Comparison of ENCODE assay signal across 8 cellular contexts in the genomic region with DNA sequence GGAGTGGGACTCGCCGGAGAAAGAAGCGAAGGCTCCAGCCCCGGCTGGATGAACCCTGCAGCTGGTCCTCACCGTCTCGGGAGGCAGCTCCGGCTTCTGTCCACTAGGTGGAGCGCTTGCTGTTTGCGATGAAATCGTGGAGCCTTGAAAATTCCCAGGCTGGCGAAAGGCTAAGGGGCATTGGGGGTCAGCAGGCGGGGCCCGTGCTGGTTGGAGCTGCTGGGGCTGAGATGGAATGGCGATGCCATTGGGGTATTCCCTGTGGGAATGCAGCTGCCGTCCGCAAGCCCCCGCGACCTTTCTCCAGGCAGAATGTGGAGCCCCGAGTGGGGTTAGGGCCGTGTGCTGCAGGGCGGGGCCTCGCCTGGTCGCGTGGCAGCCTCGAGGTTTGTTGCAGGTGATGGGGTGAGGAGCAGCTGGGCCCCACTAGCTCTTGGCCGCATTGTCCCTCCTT.
DNase-seq lines count a peak whose midpoint lies in the region; ATAC-seq, FAIRE-seq and TF ChIP-seq lines count a peak whose summit lies in the region.

No MANE protein-coding gene starts in this region.

- H3K9me3 ChIP-seq in pancreas: no peaks in the 10 kb centered on the region
- H3K9me3 ChIP-seq in tibial artery: no peaks in the 10 kb centered on the region

- H3K36me3 ChIP-seq in pancreas (no peaks in the 10 kb centered on the region), tibial artery (no peaks in the 10 kb centered on the region)

- H3K4me3 Mint-ChIP-seq in Calu3 (ENCODE audit: low read depth, unreplicated experiment): peak overlapping the region; percentile 29

- peaks cover 9% of the 10 kb centered on the region for H3K4me1 Mint-ChIP-seq in Calu3 (ENCODE audit: low read depth, unreplicated experiment)

- TF ChIP-seq CTCF in Calu3 (IDR thresholded peaks at IDR 0.05; ENCODE audit: unreplicated experiment) (peak; percentile 92), RWPE1 (conservative IDR thresholded peaks at IDR 0.05; ENCODE audit: low read depth) (peak; percentile 91), pancreas (IDR thresholded peaks at IDR 0.05) (peak; percentile 82 to 88 (median 86)), tibial artery (IDR thresholded peaks at IDR 0.05) (peak; percentile 73 to 87)

- ATAC-seq in pancreas: peak; percentile 59 to 92 (median 86)
- no peak for ATAC-seq in GM21576 (IDR thresholded peaks at IDR 0.05; ENCODE audit: unreplicated experiment)

- H3K27me3 ChIP-seq in pancreas: no peaks in the 10 kb centered on the region
- peaks cover 0 to 56% of the 10 kb centered on the region in 2 donors for H3K27me3 ChIP-seq in tibial artery

- CTCF ChIA-PET in Calu3 (lab: Charles Lee) (interaction anchor here (0.8 to 1.1 kb wide), 2 partner anchors 70 to 126 kb away, joined by 3 to 5 read pairs; no protein-coding TSS in a partner anchor), RWPE1 (lab: Yijun Ruan, JAX) (interaction anchor here (0.5 to 1.6 kb wide), 15 partner anchors 8 to 869 kb away, joined by 3 to 7 read pairs (median 3); no protein-coding TSS in a partner anchor)

- POLR2A ChIA-PET in RWPE1 (lab: Yijun Ruan, JAX; ENCODE audit: low non-redundant PET): no interaction called here

- FAIRE-seq in pancreas (lab: Jason Lieb, UNC): no peak

- H3K27ac ChIP-seq in RWPE1 (no peak overlapping the region), pancreas (no peak overlapping the region), tibial artery (no peak overlapping the region)

- WGBS in pancreas, 2 donors: 23 to 29% methylated on average over 26 of the region's 26 CpGs

- H3K4me3 ChIP-seq in pancreas: no peak overlapping the region
- H3K4me3 ChIP-seq in tibial artery: no peak overlapping the region

- H3K4me1 ChIP-seq in pancreas (peaks cover 0 to 3% (median 3%) of the 10 kb centered on the region in 3 donors), tibial artery (peaks cover 0 to 8% (median 5%) of the 10 kb centered on the region in 4 donors)

- DNase-seq in Calu3: peak; percentile 83
- peak; percentile 96 for DNase-seq in HuH-7 (ENCODE audit: low spot score)
- peak; percentile 78 for DNase-seq in RWPE1 (ENCODE audit: low spot score)
- DNase-seq in activated effector memory CD4-positive, alpha-beta T cell treated with anti-CD3 and anti-CD28 coated beads, Interleukin-2, amount 50 U/mL, for 16 hours: peak; percentile 85
- DNase-seq in germinal center (ENCODE audit: low spot score): peak; percentile 72
- peak; percentile 64 to 93 (median 84) for DNase-seq in pancreas
- DNase-seq in tibial artery: peak; percentile 58 to 73

- no TSS peak for BruUV-seq in Calu3 (replicated peaks; lab: Mats Ljungman, UMichigan)

- peaks cover 5% of the 10 kb centered on the region for H3K9me3 Mint-ChIP-seq in Calu3 (ENCODE audit: low read depth, unreplicated experiment)

- H3K27me3 Mint-ChIP-seq in Calu3 (ENCODE audit: unreplicated experiment): peaks cover 44% of the 10 kb centered on the region

- H3K36me3 Mint-ChIP-seq in Calu3 (ENCODE audit: insufficient read depth, unreplicated experiment): no peaks in the 10 kb centered on the region

- intact Hi-C loops in Calu3 (cut with micrococcal nuclease; ENCODE audit: unreplicated experiment): no loop called here
- intact Hi-C loops in pancreas (cut with DNase I): no loop called here
- intact Hi-C loops in tibial artery (cut with DNase I; ENCODE audit: low total_unique reads): no loop called here

- H3K27ac Mint-ChIP-seq in Calu3 (ENCODE audit: unreplicated experiment): no peak overlapping the region
